Comparison of ENCODE assay signal across 17 cellular contexts in genomic region chr12:126193190-126193589, GRCh38.
DNase-seq lines count a peak whose midpoint lies in the region; ATAC-seq and TF ChIP-seq lines count a peak whose summit lies in the region.
"Had no signal": no experiment of that assay in that cellular context is flagged by ENCODE, and none has a peak within 500 bp of the region (broad histone marks: within the 10 kb centered on the region; RNA-seq: fewer than 3 reads in every experiment).

No MANE protein-coding gene starts in this region.

- no peak overlapping the region for H3K4me3 ChIP-seq in BLaER1 treated with 17β-estradiol and CSF1 and Interleukin-3, amounts not matched to agents 10 nM and 100 nM
- H3K4me3 ChIP-seq in OCI-LY3 (ENCODE audit: low read length) (no peak overlapping the region), body of pancreas (no peak overlapping the region), BE2C (ENCODE audit: low read depth, low read length) (no peak overlapping the region)
- H3K4me3 ChIP-seq: GM23338 had no signal

- peaks cover 22% of the 10 kb centered on the region for H3K4me1 Mint-ChIP-seq in stimulated activated memory B cell treated with anti-CD40 and anti-IgM and Interleukin-4, amounts not matched to agents 10 μg/mL and 1 μg/mL and 100 μg/mL, for 72 hours
- H3K4me1 Mint-ChIP-seq: CD4-positive, alpha-beta memory T cell; GM23338 had no signal

- H3K9me3 ChIP-seq in BLaER1 treated with 17β-estradiol and CSF1 and Interleukin-3, amounts not matched to agents 10 nM and 100 nM (replicated peaks in 1 of 11), result peaks cover 9 to 24% (median 19%) of the 10 kb centered on the region in 11 experiments; a peak in 21 of 22 replicates
- H3K9me3 ChIP-seq in OCI-LY3 (ENCODE audit: insufficient read depth, low read length), result no peaks in the 10 kb centered on the region
- no peaks in the 10 kb centered on the region for H3K9me3 ChIP-seq in body of pancreas
- H3K9me3 ChIP-seq in BE2C, result no peaks in the 10 kb centered on the region; the same call in 1 of the 2 replicates

- no peaks in the 10 kb centered on the region for H3K27me3 Mint-ChIP-seq in stimulated activated memory B cell treated with anti-CD40 and anti-IgM and Interleukin-4, amounts not matched to agents 10 μg/mL and 1 μg/mL and 100 μg/mL, for 72 hours

- WGBS in body of pancreas, 2 donors, result 34 to 38% methylated on average over 1 of the region's 1 CpG

- DNase-seq in body of pancreas (no peak), BE2C (no peak)
- DNase-seq: C1 segment of cervical spinal cord; Calu3; CD4-positive, alpha-beta memory T cell; COR-L47; DMS53; DMS79 treated with DMSO at 0.1 percent for 48 hours; GF-D8; H9 had no signal

- no peaks in the 10 kb centered on the region for H4K20me1 ChIP-seq in BLaER1 treated with 17β-estradiol and CSF1 and Interleukin-3, amounts not matched to agents 10 nM and 100 nM
- no peaks in the 10 kb centered on the region for H4K20me1 ChIP-seq in OCI-LY3 (ENCODE audit: insufficient read depth, low read length)

- H3K79me2 ChIP-seq in OCI-LY3 (ENCODE audit: low read length), result no peaks in the 10 kb centered on the region

- no peak for ATAC-seq in body of pancreas
- ATAC-seq in stimulated activated memory B cell treated with anti-CD40 and anti-IgM and Interleukin-4, amounts not matched to agents 10 μg/mL and 1 μg/mL and 100 μg/mL, for 72 hours, result peak; percentile 64
- no peak for ATAC-seq in HG03439 (IDR thresholded peaks at IDR 0.05; ENCODE audit: unreplicated experiment)
- ATAC-seq in GM21447 (IDR thresholded peaks at IDR 0.05; ENCODE audit: unreplicated experiment), result no peak
- ATAC-seq: GM23338, HCT116 had no signal

- no peak overlapping the region for H2AFZ ChIP-seq in OCI-LY3 (ENCODE audit: low read depth, low read length)
- H2AFZ ChIP-seq: GM23338 had no signal

- peaks cover 6% of the 10 kb centered on the region for H3K9me3 Mint-ChIP-seq in stimulated activated memory B cell treated with anti-CD40 and anti-IgM and Interleukin-4, amounts not matched to agents 10 μg/mL and 1 μg/mL and 100 μg/mL, for 72 hours
- H3K9me3 Mint-ChIP-seq: H9 had no signal

- intact Hi-C loops in body of pancreas (cut with DNase I), result no loop called here

- H3K36me3 ChIP-seq in BLaER1 treated with 17β-estradiol and CSF1 and Interleukin-3, amounts not matched to agents 10 nM and 100 nM, result no peaks in the 10 kb centered on the region
- H3K36me3 ChIP-seq in OCI-LY3 (replicated peaks; ENCODE audit: low read depth, low read length) (no peaks in the 10 kb centered on the region), body of pancreas (replicated peaks in 1 of 2; ENCODE audit: insufficient read depth in 1 of 2, low read depth in 2 of 2) (no peaks in the 10 kb centered on the region), BE2C (no peaks in the 10 kb centered on the region)

- H3K4me2 ChIP-seq in BLaER1 treated with 17β-estradiol and CSF1 and Interleukin-3, amounts not matched to agents 10 nM and 100 nM, result peak overlapping the region in 9 of 11 experiments; percentile 13 to 60 (median 36); a peak in 12 of 22 replicates
- H3K4me2 ChIP-seq in OCI-LY3 (ENCODE audit: low read length), result 0 out of 2 replicates have a peak overlapping the region, but pooled peaks have one; percentile 4
- H3K4me2 ChIP-seq: GM23338 had no signal

- no peaks in the 10 kb centered on the region for H3K36me3 Mint-ChIP-seq in stimulated activated memory B cell treated with anti-CD40 and anti-IgM and Interleukin-4, amounts not matched to agents 10 μg/mL and 1 μg/mL and 100 μg/mL, for 72 hours
- H3K36me3 Mint-ChIP-seq: CD4-positive, alpha-beta memory T cell had no signal

- H3K27ac Mint-ChIP-seq in stimulated activated memory B cell treated with anti-CD40 and anti-IgM and Interleukin-4, amounts not matched to agents 10 μg/mL and 1 μg/mL and 100 μg/mL, for 72 hours, result no peak overlapping the region
- H3K27ac Mint-ChIP-seq: CD4-positive, alpha-beta memory T cell; GM23338; H9 had no signal

- no peak overlapping the region for H3K9ac ChIP-seq in BLaER1 treated with 17β-estradiol and CSF1 and Interleukin-3, amounts not matched to agents 10 nM and 100 nM
- no peak overlapping the region for H3K9ac ChIP-seq in OCI-LY3 (ENCODE audit: low read length)

- peaks cover 6 to 24% (median 15%) of the 10 kb centered on the region in 10 experiments; a peak in 13 of 20 replicates for H3K4me1 ChIP-seq in BLaER1 treated with 17β-estradiol and CSF1 and Interleukin-3, amounts not matched to agents 10 nM and 100 nM
- H3K4me1 ChIP-seq in OCI-LY3 (ENCODE audit: low read length) (peaks cover 10% of the 10 kb centered on the region), body of pancreas (peaks cover 35% of the 10 kb centered on the region), BE2C (no peaks in the 10 kb centered on the region)

- no peaks in the 10 kb centered on the region for H3K27me3 ChIP-seq in BLaER1 treated with 17β-estradiol and CSF1 and Interleukin-3, amounts not matched to agents 10 nM and 100 nM
- H3K27me3 ChIP-seq in OCI-LY3 (ENCODE audit: low read depth, low read length), result no peaks in the 10 kb centered on the region
- H3K27me3 ChIP-seq in body of pancreas, result no peaks in the 10 kb centered on the region
- no peaks in the 10 kb centered on the region for H3K27me3 ChIP-seq in BE2C

- no peak overlapping the region for H3K4me3 Mint-ChIP-seq in stimulated activated memory B cell treated with anti-CD40 and anti-IgM and Interleukin-4, amounts not matched to agents 10 μg/mL and 1 μg/mL and 100 μg/mL, for 72 hours
- H3K4me3 Mint-ChIP-seq: CD4-positive, alpha-beta memory T cell; GM23338; H9 had no signal

- TF ChIP-seq CTCF in OCI-LY3 (IDR thresholded peaks at IDR 0.05; ENCODE audit: low read depth, low read length) (no peak), body of pancreas (IDR thresholded peaks at IDR 0.05) (no peak), BE2C (IDR thresholded peaks at IDR 0.05; ENCODE audit: low read depth, low read length) (no peak)

- H3K27ac ChIP-seq in BLaER1 treated with 17β-estradiol and CSF1 and Interleukin-3, amounts not matched to agents 10 nM and 100 nM, result no peak overlapping the region
- no peak overlapping the region for H3K27ac ChIP-seq in OCI-LY3 (ENCODE audit: low read length)
- H3K27ac ChIP-seq in body of pancreas, result peak overlapping the region; percentile 92 to 96 (median 94)

- no peak for TF ChIP-seq POLR2A in body of pancreas (IDR thresholded peaks at IDR 0.05)

Comparison
In these comparisons a context has a peak if more than half of its experiments do, and no peak if none do; other contexts are left out.
1. H3K27ac ChIP-seq: peak in body of pancreas (4 of 4); none in BLaER1 treated with 17β-estradiol and CSF1 and Interleukin-3, amounts not matched to agents 10 nM and 100 nM (0 of 11) and OCI-LY3 (single experiment).